ENCODE assay signal across 8 cellular contexts in genomic region chr12:42299392-42300308, GRCh38. TPM values are rescaled to one million over a fixed set of nuclear protein-coding genes. Genes with fewer than 3 reads are reported as not detected.
DNase-seq lines count a peak whose midpoint lies in the region; ATAC-seq and TF ChIP-seq lines count a peak whose summit lies in the region.

No MANE protein-coding gene starts in this region.

- H3K4me3 Mint-ChIP-seq in activated naive CD8-positive, alpha-beta T cell treated with anti-CD3 and anti-CD28 coated beads for 36 hours, result peak overlapping the region; percentile 13

- H3K27ac ChIP-seq in KMS-11, result peak overlapping the region; percentile 88

- peak overlapping the region; percentile 97 for H3K4me2 ChIP-seq in KMS-11

- H3K36me3 Mint-ChIP-seq in activated naive CD8-positive, alpha-beta T cell treated with anti-CD3 and anti-CD28 coated beads for 36 hours, result no peaks in the 10 kb centered on the region

- peak overlapping the region; percentile 63 for H3K9ac ChIP-seq in KMS-11

- POLR2A ChIA-PET in GM10248 (lab: Yijun Ruan, JAX), result no interaction called here

- H3K27me3 ChIP-seq in KMS-11 (ENCODE audit: insufficient read depth, low read depth), result no peaks in the 10 kb centered on the region

- ATAC-seq in GM21528 (IDR thresholded peaks at IDR 0.05; ENCODE audit: low FRiP score, unreplicated experiment), result peak; percentile 84

- TF ChIP-seq CTCF in GM10248 (IDR thresholded peaks at IDR 0.05; ENCODE audit: control extremely low read depth, extremely low read depth, low read depth, missing control alignments) (no peak), KMS-11 (conservative IDR thresholded peaks at IDR 0.05; ENCODE audit: low read depth, low read length) (no peak)

- H3K36me3 ChIP-seq in KMS-11 (ENCODE audit: insufficient read depth), result no peaks in the 10 kb centered on the region

- peaks cover 18% of the 10 kb centered on the region for H3K4me1 Mint-ChIP-seq in activated naive CD8-positive, alpha-beta T cell treated with anti-CD3 and anti-CD28 coated beads for 36 hours

- H3K79me2 ChIP-seq in KMS-11 (ENCODE audit: insufficient read depth, low read depth), result no peaks in the 10 kb centered on the region

- CTCF ChIA-PET in GM10248 (lab: Yijun Ruan, JAX), result interaction anchor here (1.4 kb wide), 2 partner anchors 10 to 63 kb away, joined by 3 read pairs; no protein-coding TSS in a partner anchor

- H3K9me3 Mint-ChIP-seq in activated naive CD8-positive, alpha-beta T cell treated with anti-CD3 and anti-CD28 coated beads for 36 hours, result no peaks in the 10 kb centered on the region

- H3K27me3 Mint-ChIP-seq in activated naive CD8-positive, alpha-beta T cell treated with anti-CD3 and anti-CD28 coated beads for 36 hours, result no peaks in the 10 kb centered on the region

- H3K4me3 ChIP-seq in KMS-11 (IDR thresholded peaks at IDR 0.05; ENCODE audit: insufficient read depth, low read depth, low read length), result no peak overlapping the region

- H4K20me1 ChIP-seq in KMS-11 (ENCODE audit: insufficient read depth), result no peaks in the 10 kb centered on the region

- DNase-seq in GM10248 (ENCODE audit: extremely low spot score), result peak; percentile 51
- DNase-seq in activated naive CD8-positive, alpha-beta T cell treated with anti-CD3 and anti-CD28 coated beads for 36 hours, result peak; percentile 70
- DNase-seq in stimulated activated CD4-positive, alpha-beta T cell treated with anti-CD3 and anti-CD28 coated beads, TNF-alpha, amount 100 ng/mL, for 24 hours (ENCODE audit: low read depth in 3 of 3), result peak; percentile 47 to 66 (median 60)
- no peak for DNase-seq in DMS79 treated with DMSO at 0.1 percent for 48 hours (lab: John Stamatoyannopoulos, UW)
- DNase-seq in NCI-H526 (lab: John Stamatoyannopoulos, UW), result no peak
- no peak for DNase-seq in retina

- peak overlapping the region; percentile 85 for H3K27ac Mint-ChIP-seq in activated naive CD8-positive, alpha-beta T cell treated with anti-CD3 and anti-CD28 coated beads for 36 hours

- H2AFZ ChIP-seq in KMS-11 (ENCODE audit: low read depth), result peak overlapping the region; percentile 86

- peaks cover 29% of the 10 kb centered on the region for H3K4me1 ChIP-seq in KMS-11 (ENCODE audit: low read depth, poor library complexity, severe bottlenecking)

RNA-seq across cellular contexts. Expression of gene ZCRB1, which starts 26.2 kb away (rescaled TPM):
- total RNA-seq in activated naive CD8-positive, alpha-beta T cell treated with anti-CD3 and anti-CD28 coated beads for 36 hours, result 10 to 100 TPM; 74.2 to 78.3 TPM

RNA-seq across cellular contexts. Expression of gene PPHLN1, which starts 26.3 kb away (rescaled TPM):
- 10 to 100 TPM; 81.2 to 81.6 TPM for total RNA-seq in activated naive CD8-positive, alpha-beta T cell treated with anti-CD3 and anti-CD28 coated beads for 36 hours

Comparison
In these comparisons a context has a peak if more than half of its experiments do, and no peak if none do; other contexts are left out.
1. DNase-seq: peak in GM10248 (single experiment), activated naive CD8-positive, alpha-beta T cell treated with anti-CD3 and anti-CD28 coated beads for 36 hours (single experiment) and stimulated activated CD4-positive, alpha-beta T cell treated with anti-CD3 and anti-CD28 coated beads, TNF-alpha, amount 100 ng/mL, for 24 hours (3 of 3); none in DMS79 treated with DMSO at 0.1 percent for 48 hours (single experiment), NCI-H526 (0 of 2) and retina (single experiment).